33 cellular contexts compared by ENCODE assay signal in genomic region chr15:78350058-78350457, GRCh38. TPM values are rescaled to one million over a fixed set of nuclear protein-coding genes. Genes with fewer than 3 reads are reported as not detected.
"Had no signal": no experiment of that assay in that cellular context is flagged by ENCODE, and none has a peak within 500 bp of the region (broad histone marks: within the 10 kb centered on the region; RNA-seq: fewer than 3 reads in every experiment).

No MANE protein-coding gene starts in this region.

- H3K36me3 Mint-ChIP-seq: naive thymus-derived CD8-positive, alpha-beta T cell; stimulated activated effector memory CD8-positive, alpha-beta T cell treated with anti-CD3 and anti-CD28 coated beads, Interleukin-12 subunit alpha, Interleukin-12 subunit beta, amount 100 ng/mL, for 72 hours had no signal

- ATAC-seq: esophagus mucosa; gastroesophageal sphincter; heart left ventricle; left cardiac atrium; left lung; naive thymus-derived CD8-positive, alpha-beta T cell; sciatic nerve; stimulated activated effector memory CD8-positive, alpha-beta T cell treated with anti-CD3 and anti-CD28 coated beads, Interleukin-12 subunit alpha, Interleukin-12 subunit beta, amount 100 ng/mL, for 72 hours had no signal

- H3K36me3 ChIP-seq: colonic mucosa, gastroesophageal sphincter, heart left ventricle, left lung, prostate gland, right atrium auricular region, stomach, tibial artery had no signal

- H3K27ac ChIP-seq: colonic mucosa, epithelial cell of prostate, gastroesophageal sphincter, heart left ventricle, hepatocyte, left lung, parathyroid adenoma, prostate gland, right atrium auricular region, stomach, tibial artery had no signal

- H3K4me3 ChIP-seq: colonic mucosa, gastroesophageal sphincter, heart left ventricle, hepatocyte, left lung, prostate gland, right atrium auricular region, smooth muscle cell, stomach, tibial artery had no signal

- DNase-seq: colonic mucosa; effector CD8-positive, alpha-beta T cell; endodermal cell; foreskin fibroblast; heart left ventricle; left cardiac atrium; left lung; mesenchymal stem cell; midbrain; naive thymus-derived CD8-positive, alpha-beta T cell; stimulated activated CD4-positive, alpha-beta T cell treated with anti-CD3 and anti-CD28 coated beads, Interleukin-2, amount 100 ng/mL, for 24 hours; stimulated activated CD4-positive, alpha-beta T cell treated with anti-CD3 and anti-CD28 coated beads, Interleukin-4, amount 100 ng/mL, for 24 hours; stimulated activated naive CD4-positive, alpha-beta T cell treated with Interleukin-2 at 50 U/mL for 16 hours; stomach; tibial artery had no signal

- H3K27ac Mint-ChIP-seq: dendritic cell treated with granulocyte-macrophage colony-stimulating factor and Interleukin-4, amounts not matched to agents 40 ng/mL and 50 ng/mL, for 4 days; endodermal cell; stimulated activated effector memory CD8-positive, alpha-beta T cell treated with anti-CD3 and anti-CD28 coated beads, Interleukin-12 subunit alpha, Interleukin-12 subunit beta, amount 100 ng/mL, for 72 hours; type B pancreatic cell had no signal

- H3K4me1 Mint-ChIP-seq: naive thymus-derived CD8-positive, alpha-beta T cell; stimulated activated effector memory CD8-positive, alpha-beta T cell treated with anti-CD3 and anti-CD28 coated beads, Interleukin-12 subunit alpha, Interleukin-12 subunit beta, amount 100 ng/mL, for 72 hours had no signal

- H3K27me3 ChIP-seq: colonic mucosa, hepatocyte, left lung, right atrium auricular region had no signal

- H3K4me1 ChIP-seq: colonic mucosa, gastroesophageal sphincter, left lung, parathyroid adenoma, prostate gland, right atrium auricular region, stomach, tibial artery had no signal

- H3K9me3 ChIP-seq: colonic mucosa, gastroesophageal sphincter, heart left ventricle, left lung, prostate gland, right atrium auricular region, stomach, tibial artery had no signal

- H3K4me3 Mint-ChIP-seq: dendritic cell treated with granulocyte-macrophage colony-stimulating factor and Interleukin-4, amounts not matched to agents 40 ng/mL and 50 ng/mL, for 4 days; endodermal cell; naive thymus-derived CD8-positive, alpha-beta T cell; stimulated activated effector memory CD8-positive, alpha-beta T cell treated with anti-CD3 and anti-CD28 coated beads, Interleukin-12 subunit alpha, Interleukin-12 subunit beta, amount 100 ng/mL, for 72 hours; type B pancreatic cell had no signal

- H3K9me3 Mint-ChIP-seq: dendritic cell treated with granulocyte-macrophage colony-stimulating factor and Interleukin-4, amounts not matched to agents 40 ng/mL and 50 ng/mL, for 4 days; naive thymus-derived CD8-positive, alpha-beta T cell; stimulated activated effector memory CD8-positive, alpha-beta T cell treated with anti-CD3 and anti-CD28 coated beads, Interleukin-12 subunit alpha, Interleukin-12 subunit beta, amount 100 ng/mL, for 72 hours; type B pancreatic cell had no signal

RNA-seq across cellular contexts. Expression of gene CRABP1, which starts 9.9 kb away (rescaled TPM):
- total RNA-seq: chondrocyte; esophagus mucosa; kidney epithelial cell; left cardiac atrium; left lung; lung microvascular endothelial cell; myocyte; naive thymus-derived CD8-positive, alpha-beta T cell; osteoblast; prostate gland; right atrium auricular region; subcutaneous adipose tissue had no signal
- polyA plus RNA-seq: heart left ventricle; naive thymus-derived CD8-positive, alpha-beta T cell had no signal
